ENCODE assay signal across 13 cellular contexts in genomic region chr2:68809324-68810240, GRCh38.
DNase-seq lines count a peak whose midpoint lies in the region; ATAC-seq and TF ChIP-seq lines count a peak whose summit lies in the region.
"Had no signal": no experiment of that assay in that cellular context is flagged by ENCODE, and none has a peak within 500 bp of the region (broad histone marks: within the 10 kb centered on the region; RNA-seq: fewer than 3 reads in every experiment).

No MANE protein-coding gene starts in this region.

- no TSS peak for BruUV-seq in mammary epithelial cell (replicated peaks; lab: Mats Ljungman, UMichigan)

- H3K27ac ChIP-seq in OCI-LY1 (ENCODE audit: low read depth, low read length, poor library complexity, severe bottlenecking) (peak overlapping the region; percentile 81), mammary epithelial cell (ENCODE audit: insufficient read depth, low read depth, low read length) (peak overlapping the region; percentile 61), skin epidermis (peak overlapping the region in 13 of 21 experiments; percentile 3 to 69 (median 52))
- H3K27ac ChIP-seq: ovary, SJSA1 had no signal

- CTCF ChIA-PET in activated CD8-positive, alpha-beta memory T cell treated with anti-CD3 and anti-CD28 coated beads, Interleukin-2, amount 10 ng/mL, durations not matched to agents 7 days and 5 days (lab: Charles Lee): interaction anchor here (0.9 kb wide), 1 partner anchor 100 kb away, joined by 3 read pairs; no protein-coding TSS in a partner anchor
- CTCF ChIA-PET in mammary epithelial cell (lab: Charles Lee; ENCODE audit: low non-redundant PET): no interaction called here

- intact Hi-C loops in mammary epithelial cell (cut with micrococcal nuclease): loop anchor here (2.0 kb wide), 2 partner anchors 15 to 43 kb away; no protein-coding TSS in a partner anchor

- H3K36me3 ChIP-seq in OCI-LY1 (ENCODE audit: insufficient read depth, low read length) (peaks cover 92% of the 10 kb centered on the region), mammary epithelial cell (ENCODE audit: insufficient read depth, low read length) (peaks cover 17% of the 10 kb centered on the region)
- H3K36me3 ChIP-seq: ovary, SJSA1 had no signal

- H3K4me1 ChIP-seq in OCI-LY1 (ENCODE audit: insufficient read depth, low read length, severe bottlenecking) (peaks cover 18% of the 10 kb centered on the region), mammary epithelial cell (ENCODE audit: insufficient read depth, low read length) (peaks cover 80% of the 10 kb centered on the region)

- H3K9ac ChIP-seq in OCI-LY1 (ENCODE audit: low read length) (peak overlapping the region; percentile 37; the same call in 1 of the 2 replicates), mammary epithelial cell (ENCODE audit: insufficient read depth, low read length) (no peak overlapping the region)

- 0% methylated on average over 1 of the region's 2 CpGs for WGBS in mammary epithelial cell (ENCODE audit: low coverage, missing lambda C conversion rate)

- no peak for ATAC-seq in activated CD8-positive, alpha-beta memory T cell treated with anti-CD3 and anti-CD28 coated beads, Interleukin-2, amount 10 ng/mL, durations not matched to agents 7 days and 5 days
- no peak for ATAC-seq in HG02759 (IDR thresholded peaks at IDR 0.05; ENCODE audit: unreplicated experiment)
- ATAC-seq in GM18519 (IDR thresholded peaks at IDR 0.05; ENCODE audit: low FRiP score, unreplicated experiment): no peak

- peaks cover 25% of the 10 kb centered on the region for H3K4me1 Mint-ChIP-seq in activated CD8-positive, alpha-beta memory T cell treated with anti-CD3 and anti-CD28 coated beads, Interleukin-2, amount 10 ng/mL, durations not matched to agents 7 days and 5 days
- H3K4me1 Mint-ChIP-seq in progenitor cell of endocrine pancreas (ENCODE audit: low read depth): no peaks in the 10 kb centered on the region

- no peak for DNase-seq in activated CD8-positive, alpha-beta memory T cell treated with anti-CD3 and anti-CD28 coated beads, Interleukin-2, amount 10 ng/mL, durations not matched to agents 7 days and 5 days
- DNase-seq in activated CD8-positive, alpha-beta memory T cell treated with anti-CD3 and anti-CD28 coated beads, Interleukin-2, amount 50 U/mL, for 4 hours: no peak
- DNase-seq in mammary epithelial cell (peak; percentile 84), progenitor cell of endocrine pancreas (ENCODE audit: low spot score, unreplicated experiment) (no peak)
- DNase-seq: HFFc6, mesendoderm, ovary, small intestine had no signal

- H3K4me3 ChIP-seq in OCI-LY1 (ENCODE audit: low read depth, low read length, poor library complexity, severe bottlenecking) (no peak overlapping the region), mammary epithelial cell (replicated peaks in 1 of 3; ENCODE audit: insufficient read depth in 1 of 3, low read depth in 2 of 3, low read length in 3 of 3) (no peak overlapping the region), skin epidermis (no peak overlapping the region)
- H3K4me3 ChIP-seq: ovary, SJSA1 had no signal

- no peaks in the 10 kb centered on the region for H3K9me3 Mint-ChIP-seq in activated CD8-positive, alpha-beta memory T cell treated with anti-CD3 and anti-CD28 coated beads, Interleukin-2, amount 10 ng/mL, durations not matched to agents 7 days and 5 days (ENCODE audit: low read depth)
- H3K9me3 Mint-ChIP-seq in progenitor cell of endocrine pancreas (ENCODE audit: low read depth): no peaks in the 10 kb centered on the region
- H3K9me3 Mint-ChIP-seq: HFFc6 had no signal

- H3K9me2 ChIP-seq in OCI-LY1 (ENCODE audit: low read depth, low read length): no peaks in the 10 kb centered on the region

- H3K4me2 ChIP-seq in OCI-LY1 (ENCODE audit: low read length) (peak overlapping the region; percentile 10; the same call in 1 of the 2 replicates), mammary epithelial cell (ENCODE audit: insufficient read depth, low read depth, low read length) (peak overlapping the region; percentile 62)

- no peaks in the 10 kb centered on the region for H3F3A ChIP-seq in OCI-LY1 (ENCODE audit: insufficient read depth, low read length)

- no peaks in the 10 kb centered on the region for H3K27me3 ChIP-seq in OCI-LY1 (ENCODE audit: insufficient read depth, low read length)
- H3K27me3 ChIP-seq in mammary epithelial cell (ENCODE audit: insufficient read depth, low read length): no peaks in the 10 kb centered on the region
- H3K27me3 ChIP-seq: ovary, SJSA1 had no signal

- peak overlapping the region; percentile 24 for H3K27ac Mint-ChIP-seq in activated CD8-positive, alpha-beta memory T cell treated with anti-CD3 and anti-CD28 coated beads, Interleukin-2, amount 10 ng/mL, durations not matched to agents 7 days and 5 days
- no peak overlapping the region for H3K27ac Mint-ChIP-seq in progenitor cell of endocrine pancreas
- H3K27ac Mint-ChIP-seq: HFFc6 had no signal

- H2AFZ ChIP-seq in OCI-LY1 (ENCODE audit: low read length) (no peak overlapping the region), mammary epithelial cell (ENCODE audit: low read depth, low read length) (no peak overlapping the region)

- H4K20me1 ChIP-seq in OCI-LY1 (ENCODE audit: insufficient read depth, low read length): no peaks in the 10 kb centered on the region
- no peaks in the 10 kb centered on the region for H4K20me1 ChIP-seq in mammary epithelial cell (ENCODE audit: insufficient read depth, low read length)

- TF ChIP-seq CTCF in OCI-LY1 (IDR thresholded peaks at IDR 0.05; ENCODE audit: low read length): no peak
- TF ChIP-seq CTCF in mammary epithelial cell (conservative IDR thresholded peaks at IDR 0.05 in 1 of 2, IDR thresholded peaks at IDR 0.05 in 1 of 2; ENCODE audit: extremely low read depth in 1 of 2, insufficient read depth in 1 of 2, low read depth in 1 of 2, low read length in 2 of 2): no peak
- no peak for TF ChIP-seq CTCF in progenitor cell of endocrine pancreas (IDR thresholded peaks at IDR 0.05; ENCODE audit: unreplicated experiment)

- H3K9me3 ChIP-seq in OCI-LY1 (ENCODE audit: low read length) (no peaks in the 10 kb centered on the region), mammary epithelial cell (replicated peaks; ENCODE audit: insufficient read depth, low read length) (no peaks in the 10 kb centered on the region)
- H3K9me3 ChIP-seq: ovary, SJSA1 had no signal

- in situ Hi-C loops in mammary epithelial cell (cut with MboI; ENCODE audit: low sequenced_read_pairs in 2 of 2): no loop called here

- H3K79me2 ChIP-seq in OCI-LY1 (ENCODE audit: insufficient read depth, low read length) (no peaks in the 10 kb centered on the region), mammary epithelial cell (ENCODE audit: insufficient read depth, low read length) (peaks cover 56% of the 10 kb centered on the region)

- dilution Hi-C loops in mammary epithelial cell (cut with HindIII; ENCODE audit: low sequenced_read_pairs): no loop called here

- no peaks in the 10 kb centered on the region for H3K27me3 Mint-ChIP-seq in activated CD8-positive, alpha-beta memory T cell treated with anti-CD3 and anti-CD28 coated beads, Interleukin-2, amount 10 ng/mL, durations not matched to agents 7 days and 5 days
- peaks cover 11% of the 10 kb centered on the region for H3K27me3 Mint-ChIP-seq in progenitor cell of endocrine pancreas

- no peak overlapping the region for H3K4me3 Mint-ChIP-seq in activated CD8-positive, alpha-beta memory T cell treated with anti-CD3 and anti-CD28 coated beads, Interleukin-2, amount 10 ng/mL, durations not matched to agents 7 days and 5 days
- H3K4me3 Mint-ChIP-seq in progenitor cell of endocrine pancreas (ENCODE audit: low read depth): no peak overlapping the region
- H3K4me3 Mint-ChIP-seq: HFFc6 had no signal

- H3K36me3 Mint-ChIP-seq in activated CD8-positive, alpha-beta memory T cell treated with anti-CD3 and anti-CD28 coated beads, Interleukin-2, amount 10 ng/mL, durations not matched to agents 7 days and 5 days: peaks cover 78% of the 10 kb centered on the region
- no peaks in the 10 kb centered on the region for H3K36me3 Mint-ChIP-seq in progenitor cell of endocrine pancreas (ENCODE audit: insufficient read depth)
